In genomic region chr1:26160527-26161407, GRCh38 we compare ENCODE assay signal across 11 cellular contexts. TPM values are rescaled to one million over a fixed set of nuclear protein-coding genes. Genes with fewer than 3 reads are reported as not detected.
DNase-seq lines count a peak whose midpoint lies in the region; ATAC-seq and TF ChIP-seq lines count a peak whose summit lies in the region.
"Had no signal": no experiment of that assay in that cellular context is flagged by ENCODE, and none has a peak within 500 bp of the region (broad histone marks: within the 10 kb centered on the region; RNA-seq: fewer than 3 reads in every experiment).

No MANE protein-coding gene starts in this region.

- H3K27me3 ChIP-seq in fibroblast of lung (ENCODE audit: control insufficient read depth, insufficient read depth, low read length) (peaks cover 7% of the 10 kb centered on the region), thyroid gland (no peaks in the 10 kb centered on the region)

- H3K36me3 Mint-ChIP-seq in stimulated activated naive CD8-positive, alpha-beta T cell treated with anti-CD3 and anti-CD28 coated beads, Interleukin-15, Interleukin-2, amounts not matched to agents 100 ng/mL and 50 ng/mL, for 24 hours (ENCODE audit: low read depth), result no peaks in the 10 kb centered on the region
- no peaks in the 10 kb centered on the region for H3K36me3 Mint-ChIP-seq in neural crest cell (ENCODE audit: low read depth)

- no peak overlapping the region for H3K27ac Mint-ChIP-seq in stimulated activated naive CD8-positive, alpha-beta T cell treated with anti-CD3 and anti-CD28 coated beads, Interleukin-15, Interleukin-2, amounts not matched to agents 100 ng/mL and 50 ng/mL, for 24 hours
- H3K27ac Mint-ChIP-seq in neural crest cell (ENCODE audit: unreplicated experiment), result peak overlapping the region; percentile 35

- peaks cover 2% of the 10 kb centered on the region for H3K4me1 ChIP-seq in fibroblast of lung (ENCODE audit: control insufficient read depth, extremely low read depth, insufficient read depth, low read length)
- peaks cover 13 to 17% of the 10 kb centered on the region in 2 donors for H3K4me1 ChIP-seq in thyroid gland

- no peak overlapping the region for H3K9ac ChIP-seq in fibroblast of lung (ENCODE audit: insufficient read depth, low read length)
- H3K9ac ChIP-seq: KMS-11 had no signal

- intact Hi-C loops in thyroid gland (cut with DNase I), result loop anchor here (5.0 kb wide), 1 partner anchor 53 kb away; no protein-coding TSS in a partner anchor

- no peaks in the 10 kb centered on the region for H3K9me3 ChIP-seq in fibroblast of lung (ENCODE audit: control insufficient read depth, insufficient read depth, low read depth, low read length)
- H3K9me3 ChIP-seq in thyroid gland, result no peaks in the 10 kb centered on the region
- H3K9me3 ChIP-seq: neutrophil had no signal

- H3K4me1 Mint-ChIP-seq in stimulated activated naive CD8-positive, alpha-beta T cell treated with anti-CD3 and anti-CD28 coated beads, Interleukin-15, Interleukin-2, amounts not matched to agents 100 ng/mL and 50 ng/mL, for 24 hours (ENCODE audit: low read depth), result peaks cover 6% of the 10 kb centered on the region
- peaks cover 53% of the 10 kb centered on the region for H3K4me1 Mint-ChIP-seq in neural crest cell

- 49 to 79% methylated on average over 7 to 10 of the region's 18 CpGs for WGBS in thyroid gland, 2 donors

- no peaks in the 10 kb centered on the region for H3K36me3 ChIP-seq in fibroblast of lung (ENCODE audit: control insufficient read depth, insufficient read depth, low read length)
- H3K36me3 ChIP-seq in thyroid gland, result no peaks in the 10 kb centered on the region
- H3K36me3 ChIP-seq: neutrophil had no signal

- H3K27ac ChIP-seq in fibroblast of lung (ENCODE audit: insufficient read depth, low read length) (no peak overlapping the region), thyroid gland (peak overlapping the region in 1 of 3 donors; percentile 45)
- H3K27ac ChIP-seq: KMS-11, neutrophil had no signal

- H3K79me2 ChIP-seq in fibroblast of lung (ENCODE audit: control insufficient read depth, insufficient read depth, low read length), result no peaks in the 10 kb centered on the region

- no peaks in the 10 kb centered on the region for H4K20me1 ChIP-seq in fibroblast of lung (ENCODE audit: control insufficient read depth, extremely low read depth, insufficient read depth, low read length)

- H3K4me3 ChIP-seq in fibroblast of lung (replicated peaks in 1 of 4; ENCODE audit: control extremely low read depth in 1 of 4, insufficient read depth in 1 of 4, low read depth in 3 of 4, low read length in 4 of 4) (peak overlapping the region in 1 of 4 experiments; percentile 45), thyroid gland (replicated peaks in 1 of 3) (peak overlapping the region in 1 of 3 donors; percentile 49)

- no peak for ATAC-seq in stimulated activated naive CD8-positive, alpha-beta T cell treated with anti-CD3 and anti-CD28 coated beads, Interleukin-15, Interleukin-2, amounts not matched to agents 100 U/mL and 50 U/mL, for 24 hours
- no peak for ATAC-seq in SK-N-SH treated with all-trans-retinoic acid at 6 μM for 48 hours
- ATAC-seq in HG02678 (IDR thresholded peaks at IDR 0.05; ENCODE audit: unreplicated experiment), result no peak

- peak overlapping the region; percentile 80 for H3K4me2 ChIP-seq in fibroblast of lung (ENCODE audit: extremely low read depth, insufficient read depth, low read length)
- H3K4me2 ChIP-seq: KMS-11 had no signal

- peaks cover 43% of the 10 kb centered on the region for H3K27me3 Mint-ChIP-seq in stimulated activated naive CD8-positive, alpha-beta T cell treated with anti-CD3 and anti-CD28 coated beads, Interleukin-15, Interleukin-2, amounts not matched to agents 100 ng/mL and 50 ng/mL, for 24 hours
- H3K27me3 Mint-ChIP-seq in neural crest cell (ENCODE audit: low read depth), result peaks cover 33% of the 10 kb centered on the region

- DNase-seq in stimulated activated naive CD8-positive, alpha-beta T cell treated with anti-CD3 and anti-CD28 coated beads, Interleukin-15, Interleukin-2, amounts not matched to agents 100 U/mL and 50 U/mL, for 24 hours, result no peak
- DNase-seq in fibroblast of lung (ENCODE audit: low read depth in 2 of 2) (no peak), neural crest cell (ENCODE audit: low read depth, low spot score) (no peak), thyroid gland (no peak), ecto neural progenitor cell (ENCODE audit: low spot score) (no peak)

- no peaks in the 10 kb centered on the region for H3K9me3 Mint-ChIP-seq in stimulated activated naive CD8-positive, alpha-beta T cell treated with anti-CD3 and anti-CD28 coated beads, Interleukin-15, Interleukin-2, amounts not matched to agents 100 ng/mL and 50 ng/mL, for 24 hours
- no peaks in the 10 kb centered on the region for H3K9me3 Mint-ChIP-seq in neural crest cell

- peak overlapping the region; percentile 35 for H2AFZ ChIP-seq in fibroblast of lung (ENCODE audit: low read length)

- no peak for TF ChIP-seq CTCF in fibroblast of lung (conservative IDR thresholded peaks at IDR 0.05 in 1 of 2, IDR thresholded peaks at IDR 0.05 in 1 of 2; ENCODE audit: low read depth in 1 of 2, low read length in 2 of 2)
- no peak for TF ChIP-seq CTCF in neural crest cell (conservative IDR thresholded peaks at IDR 0.05)
- TF ChIP-seq CTCF in thyroid gland (IDR thresholded peaks at IDR 0.05), result no peak

- TF ChIP-seq POLR2A in thyroid gland (IDR thresholded peaks at IDR 0.05), result no peak

- H3K4me3 Mint-ChIP-seq in stimulated activated naive CD8-positive, alpha-beta T cell treated with anti-CD3 and anti-CD28 coated beads, Interleukin-15, Interleukin-2, amounts not matched to agents 100 ng/mL and 50 ng/mL, for 24 hours, result peak overlapping the region; percentile 48
- H3K4me3 Mint-ChIP-seq in neural crest cell, result peak overlapping the region; percentile 76

TF ChIP-seq in SK-N-SH treated with all-trans-retinoic acid at 6 μM for 48 hours, 23 proteins besides CTCF, POLR2A, EP300 and RAD21:
- no peak for TF ChIP-seq OSR1 (CRISPR knock-in tag; IDR thresholded peaks at IDR 0.05)
- TF ChIP-seq ESRRG (CRISPR knock-in tag; IDR thresholded peaks at IDR 0.05), result no peak
- no peak for TF ChIP-seq ARNTL (CRISPR knock-in tag; IDR thresholded peaks at IDR 0.05; ENCODE audit: borderline replicate concordance, low read depth)
- TF ChIP-seq ISL1 (CRISPR knock-in tag; IDR thresholded peaks at IDR 0.05), result no peak
- TF ChIP-seq ZNF565 (CRISPR knock-in tag; conservative IDR thresholded peaks at IDR 0.05; ENCODE audit: low read depth), result no peak
- TF ChIP-seq BACH2 (CRISPR knock-in tag; IDR thresholded peaks at IDR 0.05; ENCODE audit: borderline replicate concordance), result no peak
- no peak for TF ChIP-seq PPARA (CRISPR knock-in tag; IDR thresholded peaks at IDR 0.05; ENCODE audit: borderline replicate concordance)

RNA-seq across cellular contexts. Expression of gene FAM110D, which starts 1.9 kb away (rescaled TPM):
- total RNA-seq in fibroblast of lung (not detected in 2 replicates), neural crest cell (1.0 and 1.2 TPM in 2 replicates), thyroid gland (10 to 100 TPM in 1 of 4 donors, 1 to 10 TPM in 3; 3.5 to 15.6 (median 6.8) TPM)
- polyA plus RNA-seq in fibroblast of lung, result not detected in 2 replicates
- not detected in 2 replicates for polyA plus RNA-seq in fibroblast of lung (2012)
- not detected in 2 replicates for polyA minus RNA-seq in fibroblast of lung (ENCODE audit: low replicate concordance)
- polyA plus RNA-seq: BJ had no signal

RNA-seq across cellular contexts. Expression of gene C1orf232, which starts 8.0 kb away (rescaled TPM):
- not detected in 2 replicates for total RNA-seq in fibroblast of lung
- not detected in 2 replicates for polyA plus RNA-seq in fibroblast of lung
- not detected in 2 replicates for polyA plus RNA-seq in fibroblast of lung (2012)
- not detected in 2 replicates for polyA minus RNA-seq in fibroblast of lung (ENCODE audit: low replicate concordance)
- total RNA-seq in neural crest cell, result not detected in 2 replicates
- not detected for total RNA-seq in thyroid gland
- polyA plus RNA-seq: BJ had no signal

RNA-seq across cellular contexts. Expression of gene ZNF593, which starts 8.9 kb away (rescaled TPM):
- total RNA-seq in fibroblast of lung (30.7 and 38.8 TPM in 2 replicates), neural crest cell (34.3 and 36.2 TPM in 2 replicates), thyroid gland (10 to 100 TPM; 18.3 to 65.8 (median 27.3) TPM)
- 17.6 and 19.8 TPM in 2 replicates for polyA plus RNA-seq in fibroblast of lung
- 46.2 and 54.4 TPM in 2 replicates for polyA plus RNA-seq in fibroblast of lung (2012)
- polyA minus RNA-seq in fibroblast of lung (ENCODE audit: low replicate concordance), result 6.5 and 17.9 TPM in 2 replicates

RNA-seq across cellular contexts. Expression of gene ZNF593OS, which starts 10.9 kb away (rescaled TPM):
- total RNA-seq in fibroblast of lung (not detected in 2 replicates), neural crest cell (not detected in 2 replicates), thyroid gland (under 1 TPM in 1 of 4 donors, not detected in 3; 0.33 TPM)
- not detected in 2 replicates for polyA plus RNA-seq in fibroblast of lung
- polyA plus RNA-seq in fibroblast of lung (2012), result 0.36 and 0.37 TPM in 2 replicates
- not detected in 2 replicates for polyA minus RNA-seq in fibroblast of lung (ENCODE audit: low replicate concordance)
- polyA plus RNA-seq: BJ had no signal

RNA-seq across cellular contexts. Expression of gene CNKSR1, which starts 16.5 kb away (rescaled TPM):
- not detected in 2 replicates for total RNA-seq in fibroblast of lung
- polyA plus RNA-seq in fibroblast of lung, result 0.08 TPM in 1 of 2 replicates, not detected in the other
- polyA plus RNA-seq in fibroblast of lung (2012), result not detected in 2 replicates
- polyA minus RNA-seq in fibroblast of lung (ENCODE audit: low replicate concordance), result not detected in 2 replicates
- 3.0 and 3.6 TPM in 2 replicates for total RNA-seq in neural crest cell
- 10 to 100 TPM; 20.0 to 81.2 (median 31.6) TPM for total RNA-seq in thyroid gland
